Comparison of ENCODE assay signal across 9 cellular contexts in genomic region chr3:44762690-44763089, GRCh38. TPM values are rescaled to one million over a fixed set of nuclear protein-coding genes. Genes with fewer than 3 reads are reported as not detected.
A peak's percentile ranks its signal among the peaks of the same experiment; 100 is the strongest.
DNase-seq lines count a peak whose midpoint lies in the region; ATAC-seq and TF ChIP-seq lines count a peak whose summit lies in the region.
"Had no signal": no experiment of that assay in that cellular context is flagged by ENCODE, and none has a peak within 500 bp of the region (broad histone marks: within the 10 kb centered on the region; RNA-seq: fewer than 3 reads in every experiment).

No MANE protein-coding gene starts in this region.

- H3K4me1 ChIP-seq in psoas muscle = peaks cover 7% of the 10 kb centered on the region

- no peak overlapping the region for H3K27ac Mint-ChIP-seq in activated naive CD4-positive, alpha-beta T cell treated with anti-CD3 and anti-CD28 coated beads for 36 hours
- H3K27ac Mint-ChIP-seq in T-helper 17 cell = peak overlapping the region; percentile 89
- peak overlapping the region; percentile 86 for H3K27ac Mint-ChIP-seq in stimulated activated effector memory CD8-positive, alpha-beta T cell treated with anti-CD3 and anti-CD28 coated beads, Interleukin-12 subunit alpha, Interleukin-12 subunit beta, amount 100 ng/mL, for 72 hours

- H3K4me3 ChIP-seq in fibroblast of pulmonary artery (replicated peaks; ENCODE audit: low read depth, low read length) (peak overlapping the region; percentile 97), psoas muscle (no peak overlapping the region)

- no peak for TF ChIP-seq CTCF in fibroblast of pulmonary artery (IDR thresholded peaks at IDR 0.05; ENCODE audit: low read length, missing control alignments)
- no peak for TF ChIP-seq CTCF in GM13976 (IDR thresholded peaks at IDR 0.05; ENCODE audit: borderline replicate concordance, control extremely low read depth, extremely low read depth, insufficient read depth, missing control alignments)
- no peak for TF ChIP-seq CTCF in psoas muscle (IDR thresholded peaks at IDR 0.05)

- CTCF ChIA-PET in activated naive CD4-positive, alpha-beta T cell treated with anti-CD3 and anti-CD28 coated beads for 36 hours (lab: Charles Lee) = no interaction called here

- DNase-seq in activated naive CD4-positive, alpha-beta T cell treated with anti-CD3 and anti-CD28 coated beads for 36 hours = no peak
- no peak for DNase-seq in activated naive CD4-positive, alpha-beta T cell treated with Interleukin-2 at 50 U/mL for 16 hours
- DNase-seq in T-helper 17 cell = no peak
- DNase-seq in fibroblast of pulmonary artery (ENCODE audit: low read depth) = no peak
- no peak for DNase-seq in stimulated activated effector memory CD8-positive, alpha-beta T cell treated with anti-CD3 and anti-CD28 coated beads, Interleukin-12 subunit alpha, Interleukin-12 subunit beta, amount 100 ng/mL, for 72 hours (ENCODE audit: low spot score in 2 of 2)
- no peak for DNase-seq in GM13976 (ENCODE audit: low spot score)
- no peak for DNase-seq in psoas muscle
- DNase-seq in activated effector memory CD4-positive, alpha-beta T cell treated with Interleukin-2 at 50 U/mL for 16 hours = no peak
- DNase-seq: stimulated activated CD4-positive, alpha-beta T cell treated with anti-CD3 and anti-CD28 coated beads, Interleukin-4, amount 100 ng/mL, for 4 hours had no signal

- in situ Hi-C loops in GM13976 (cut with MboI; ENCODE audit: low sequenced_read_pairs, unreplicated experiment) = no loop called here

- peaks cover 20% of the 10 kb centered on the region for H3K4me1 Mint-ChIP-seq in activated naive CD4-positive, alpha-beta T cell treated with anti-CD3 and anti-CD28 coated beads for 36 hours (ENCODE audit: low read depth)
- H3K4me1 Mint-ChIP-seq in T-helper 17 cell = peaks cover 17% of the 10 kb centered on the region
- peaks cover 20% of the 10 kb centered on the region for H3K4me1 Mint-ChIP-seq in stimulated activated effector memory CD8-positive, alpha-beta T cell treated with anti-CD3 and anti-CD28 coated beads, Interleukin-12 subunit alpha, Interleukin-12 subunit beta, amount 100 ng/mL, for 72 hours

- H3K36me3 Mint-ChIP-seq in activated naive CD4-positive, alpha-beta T cell treated with anti-CD3 and anti-CD28 coated beads for 36 hours (ENCODE audit: low read depth) = peaks cover 56% of the 10 kb centered on the region
- peaks cover 3% of the 10 kb centered on the region for H3K36me3 Mint-ChIP-seq in T-helper 17 cell (ENCODE audit: low read depth)
- peaks cover 48% of the 10 kb centered on the region for H3K36me3 Mint-ChIP-seq in stimulated activated effector memory CD8-positive, alpha-beta T cell treated with anti-CD3 and anti-CD28 coated beads, Interleukin-12 subunit alpha, Interleukin-12 subunit beta, amount 100 ng/mL, for 72 hours

- ATAC-seq in T-helper 17 cell (no peak), psoas muscle (no peak)
- ATAC-seq in stimulated activated effector memory CD8-positive, alpha-beta T cell treated with anti-CD3 and anti-CD28 coated beads, Interleukin-12 subunit alpha, Interleukin-12 subunit beta, amount 100 ng/mL, for 72 hours = no peak

- H3K27me3 ChIP-seq in psoas muscle (ENCODE audit: insufficient read depth in 3 of 3, low read length in 2 of 3) = no peaks in the 10 kb centered on the region

- intact Hi-C loops in activated naive CD4-positive, alpha-beta T cell treated with anti-CD3 and anti-CD28 coated beads for 36 hours (cut with micrococcal nuclease) = loop anchor here (5.0 kb wide), 2 partner anchors 230 to 390 kb away; no protein-coding TSS in a partner anchor
- intact Hi-C loops in psoas muscle (cut with DNase I) = loop anchor here in 1 of 2 donors (5.0 kb wide), 2 partner anchors 100 to 150 kb away; partner anchors contain the start of gene TMEM42

- no peak overlapping the region for H3K27ac ChIP-seq in psoas muscle

- no peaks in the 10 kb centered on the region for H3K9me3 ChIP-seq in T-helper 17 cell (ENCODE audit: control insufficient read depth, low read length, poor library complexity, severe bottlenecking)
- H3K9me3 ChIP-seq in psoas muscle = peaks cover 9% of the 10 kb centered on the region

- peak overlapping the region; percentile 94 for H3K4me3 Mint-ChIP-seq in activated naive CD4-positive, alpha-beta T cell treated with anti-CD3 and anti-CD28 coated beads for 36 hours
- H3K4me3 Mint-ChIP-seq in T-helper 17 cell = peak overlapping the region; percentile 94
- peak overlapping the region; percentile 82 for H3K4me3 Mint-ChIP-seq in stimulated activated effector memory CD8-positive, alpha-beta T cell treated with anti-CD3 and anti-CD28 coated beads, Interleukin-12 subunit alpha, Interleukin-12 subunit beta, amount 100 ng/mL, for 72 hours

- H3K27me3 Mint-ChIP-seq in activated naive CD4-positive, alpha-beta T cell treated with anti-CD3 and anti-CD28 coated beads for 36 hours (ENCODE audit: low read depth) = peaks cover 3% of the 10 kb centered on the region
- H3K27me3 Mint-ChIP-seq in T-helper 17 cell = no peaks in the 10 kb centered on the region

- WGBS in psoas muscle, 3 donors = 30 to 44% (median 34%) methylated on average over 5 of the region's 5 CpGs

- peaks cover 17% of the 10 kb centered on the region for H3K9me3 Mint-ChIP-seq in activated naive CD4-positive, alpha-beta T cell treated with anti-CD3 and anti-CD28 coated beads for 36 hours
- H3K9me3 Mint-ChIP-seq in stimulated activated effector memory CD8-positive, alpha-beta T cell treated with anti-CD3 and anti-CD28 coated beads, Interleukin-12 subunit alpha, Interleukin-12 subunit beta, amount 100 ng/mL, for 72 hours = no peaks in the 10 kb centered on the region

- peaks cover under 1 to 18% of the 10 kb centered on the region in 2 donors for H3K36me3 ChIP-seq in psoas muscle (ENCODE audit: insufficient read depth in 1 of 2, low read depth in 1 of 2)

RNA-seq across cellular contexts. Expression of gene KIF15, which starts 1.1 kb away (rescaled TPM):
- total RNA-seq in activated naive CD4-positive, alpha-beta T cell treated with anti-CD3 and anti-CD28 coated beads for 36 hours = 10 to 100 TPM; 42.1 to 45.8 TPM
- under 1 TPM; 0.12 to 0.16 TPM for total RNA-seq in T-helper 17 cell
- under 1 TPM; 0.07 to 0.45 (median 0.29) TPM for total RNA-seq in psoas muscle
- 1 to 10 TPM in 1 of 3 donors, under 1 TPM in 2; 0.13 to 1.2 (median 0.25) TPM for polyA plus RNA-seq in psoas muscle

RNA-seq across cellular contexts. Expression of gene KIAA1143, which starts 1.3 kb away (rescaled TPM):
- total RNA-seq in activated naive CD4-positive, alpha-beta T cell treated with anti-CD3 and anti-CD28 coated beads for 36 hours = 10 to 100 TPM; 29.1 to 35.9 TPM
- total RNA-seq in T-helper 17 cell (10 to 100 TPM; 23.1 to 28.7 TPM), psoas muscle (10 to 100 TPM; 26.7 to 45.7 (median 33.4) TPM)
- polyA plus RNA-seq in psoas muscle = 10 to 100 TPM in 1 of 3 donors, 1 to 10 TPM in 2; 8.8 to 25.6 (median 9.7) TPM

RNA-seq across cellular contexts. Expression of gene ZNF501, which starts 33.3 kb away (rescaled TPM):
- total RNA-seq in activated naive CD4-positive, alpha-beta T cell treated with anti-CD3 and anti-CD28 coated beads for 36 hours = 1 to 10 TPM; 1.6 to 2.7 TPM
- total RNA-seq in T-helper 17 cell = 1 to 10 TPM; 1.3 to 2.4 TPM
- total RNA-seq in psoas muscle = 1 to 10 TPM; 1.6 to 3.4 (median 2.6) TPM
- 1 to 10 TPM; 1.4 to 4.1 (median 1.6) TPM for polyA plus RNA-seq in psoas muscle

RNA-seq across cellular contexts. Expression of gene ZNF502, which starts 50.2 kb away (rescaled TPM):
- 1 to 10 TPM in 1 of 2 experiments, under 1 TPM in 1; 0.62 to 1.0 TPM for total RNA-seq in activated naive CD4-positive, alpha-beta T cell treated with anti-CD3 and anti-CD28 coated beads for 36 hours
- total RNA-seq in T-helper 17 cell (1 to 10 TPM in 1 of 2 donors, under 1 TPM in 1; 0.91 to 2.2 TPM), psoas muscle (1 to 10 TPM; 3.2 to 4.0 (median 3.7) TPM)
- polyA plus RNA-seq in psoas muscle = 1 to 10 TPM; 2.1 to 7.1 (median 3.1) TPM

Comparison
In these comparisons a context has a peak if more than half of its experiments do, and no peak if none do; other contexts are left out.
1. RNA of gene KIF15, which starts 1.1 kb away (total RNA-seq): 42.1 to 45.8 TPM in activated naive CD4-positive, alpha-beta T cell treated with anti-CD3 and anti-CD28 coated beads for 36 hours; 0.07 to 0.45 TPM in psoas muscle and 0.12 to 0.16 TPM in T-helper 17 cell; every median in the first group is over 10 times any median in the second.
2. Peak in every context shown above with its lines, with median percentiles within 50 percentile points of each other: H3K4me3 Mint-ChIP-seq.